2 cellular contexts compared by ENCODE assay signal in genomic region chr7:151242181-151243044, GRCh38.
TF ChIP-seq lines count a peak whose summit lies in the region.

No MANE protein-coding gene starts in this region.

TF ChIP-seq in HEK293, 187 proteins besides CTCF, POLR2A, EP300 and RAD21:
- peak; percentile 36; the same call in 1 of the 2 replicates for TF ChIP-seq EGR2 (tag by site-specific recombination; IDR thresholded peaks at IDR 0.05; ENCODE audit: low read depth)
- TF ChIP-seq ZFHX2 (tag by site-specific recombination; conservative IDR thresholded peaks at IDR 0.05) = 0 out of 2 replicates have a peak, but pooled peaks have one; percentile 17
- TF ChIP-seq ZNF398 (tag by site-specific recombination; IDR thresholded peaks at IDR 0.05) = no peak
- TF ChIP-seq ZNF660 (tag by site-specific recombination; IDR thresholded peaks at IDR 0.05) = no peak
- TF ChIP-seq ZFP37 (tag by site-specific recombination; IDR thresholded peaks at IDR 0.05) = no peak
- no peak for TF ChIP-seq ZNF548 (tag by site-specific recombination; IDR thresholded peaks at IDR 0.05)
- TF ChIP-seq, protein P1, sequence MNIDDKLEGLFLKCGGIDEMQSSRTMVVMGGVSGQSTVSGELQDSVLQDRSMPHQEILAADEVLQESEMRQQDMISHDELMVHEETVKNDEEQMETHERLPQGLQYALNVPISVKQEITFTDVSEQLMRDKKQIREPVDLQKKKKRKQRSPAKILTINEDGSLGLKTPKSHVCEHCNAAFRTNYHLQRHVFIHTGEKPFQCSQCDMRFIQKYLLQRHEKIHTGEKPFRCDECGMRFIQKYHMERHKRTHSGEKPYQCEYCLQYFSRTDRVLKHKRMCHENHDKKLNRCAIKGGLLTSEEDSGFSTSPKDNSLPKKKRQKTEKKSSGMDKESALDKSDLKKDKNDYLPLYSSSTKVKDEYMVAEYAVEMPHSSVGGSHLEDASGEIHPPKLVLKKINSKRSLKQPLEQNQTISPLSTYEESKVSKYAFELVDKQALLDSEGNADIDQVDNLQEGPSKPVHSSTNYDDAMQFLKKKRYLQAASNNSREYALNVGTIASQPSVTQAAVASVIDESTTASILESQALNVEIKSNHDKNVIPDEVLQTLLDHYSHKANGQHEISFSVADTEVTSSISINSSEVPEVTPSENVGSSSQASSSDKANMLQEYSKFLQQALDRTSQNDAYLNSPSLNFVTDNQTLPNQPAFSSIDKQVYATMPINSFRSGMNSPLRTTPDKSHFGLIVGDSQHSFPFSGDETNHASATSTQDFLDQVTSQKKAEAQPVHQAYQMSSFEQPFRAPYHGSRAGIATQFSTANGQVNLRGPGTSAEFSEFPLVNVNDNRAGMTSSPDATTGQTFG (tag by site-specific recombination; IDR thresholded peaks at IDR 0.05; ENCODE audit: borderline replicate concordance) = no peak
- no peak for TF ChIP-seq ZNF423 (tag by site-specific recombination; IDR thresholded peaks at IDR 0.05)
- TF ChIP-seq ZNF350 (tag by site-specific recombination; IDR thresholded peaks at IDR 0.05) = no peak
- no peak for TF ChIP-seq MZF1 (tag by site-specific recombination; IDR thresholded peaks at IDR 0.05; ENCODE audit: borderline replicate concordance)
- no peak for TF ChIP-seq ZIC2 (tag by site-specific recombination; IDR thresholded peaks at IDR 0.05)
- TF ChIP-seq ZNF791 (tag by site-specific recombination; IDR thresholded peaks at IDR 0.05) = no peak
- peak; percentile 84 for TF ChIP-seq PRDM10 (tag by site-specific recombination; IDR thresholded peaks at IDR 0.05)
- no peak for TF ChIP-seq ZNF677 (tag by site-specific recombination; IDR thresholded peaks at IDR 0.05)
- TF ChIP-seq ZNF664 (tag by site-specific recombination; IDR thresholded peaks at IDR 0.05) = no peak
- TF ChIP-seq ZNF157 (tag by site-specific recombination; IDR thresholded peaks at IDR 0.05) = no peak
- TF ChIP-seq ZNF830 (tag by site-specific recombination; IDR thresholded peaks at IDR 0.05; ENCODE audit: low read depth) = no peak
- TF ChIP-seq ZNF23 (tag by site-specific recombination; IDR thresholded peaks at IDR 0.05; ENCODE audit: borderline replicate concordance) = no peak
- no peak for TF ChIP-seq ZNF510 (tag by site-specific recombination; IDR thresholded peaks at IDR 0.05; ENCODE audit: insufficient replicate concordance)

TF ChIP-seq in K562, 482 proteins besides CTCF, POLR2A, EP300 and RAD21:
- no peak for TF ChIP-seq JUN (IDR thresholded peaks at IDR 0.05; ENCODE audit: borderline replicate concordance, low read depth, low read length)
- no peak for TF ChIP-seq JUN (CRISPR knock-in tag; IDR thresholded peaks at IDR 0.05; ENCODE audit: borderline replicate concordance)
- 0 out of 2 replicates have a peak, but pooled peaks have one; percentile 21 for TF ChIP-seq SP1 (CRISPR knock-in tag; IDR thresholded peaks at IDR 0.05)
- TF ChIP-seq PRDM10 (IDR thresholded peaks at IDR 0.05; ENCODE audit: partially characterized antibody) = peak; percentile 66
- TF ChIP-seq PTTG1 (tag; IDR thresholded peaks at IDR 0.05; ENCODE audit: low read depth) = no peak
- 0 out of 2 replicates have a peak, but pooled peaks have one; percentile 35 for TF ChIP-seq ELF2 (CRISPR knock-in tag; IDR thresholded peaks at IDR 0.05)
- TF ChIP-seq CEBPB (tag; IDR thresholded peaks at IDR 0.05) = peak; percentile 91
- TF ChIP-seq, protein P2, sequence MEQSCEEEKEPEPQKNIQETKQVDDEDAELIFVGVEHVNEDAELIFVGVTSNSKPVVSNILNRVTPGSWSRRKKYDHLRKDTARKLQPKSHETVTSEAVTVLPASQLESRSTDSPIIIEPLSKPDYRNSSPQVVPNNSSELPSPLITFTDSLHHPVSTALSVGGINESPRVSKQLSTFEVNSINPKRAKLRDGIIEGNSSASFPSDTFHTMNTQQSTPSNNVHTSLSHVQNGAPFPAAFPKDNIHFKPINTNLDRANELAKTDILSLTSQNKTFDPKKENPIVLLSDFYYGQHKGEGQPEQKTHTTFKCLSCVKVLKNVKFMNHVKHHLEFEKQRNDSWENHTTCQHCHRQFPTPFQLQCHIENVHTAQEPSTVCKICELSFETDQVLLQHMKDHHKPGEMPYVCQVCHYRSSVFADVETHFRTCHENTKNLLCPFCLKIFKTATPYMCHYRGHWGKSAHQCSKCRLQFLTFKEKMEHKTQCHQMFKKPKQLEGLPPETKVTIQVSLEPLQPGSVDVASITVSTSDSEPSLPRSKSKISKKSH (CRISPR knock-in tag; IDR thresholded peaks at IDR 0.05) = 0 out of 2 replicates have a peak, but pooled peaks have one; percentile 34
- TF ChIP-seq ETV5 (CRISPR knock-in tag; IDR thresholded peaks at IDR 0.05; ENCODE audit: low read depth) = no peak
- TF ChIP-seq ZBTB7A (IDR thresholded peaks at IDR 0.05; ENCODE audit: borderline replicate concordance, control insufficient read depth, low read depth, low read length) = peak; percentile 9; the same call in 1 of the 2 replicates
- peak; percentile 75 for TF ChIP-seq CEBPG (CRISPR knock-in tag; IDR thresholded peaks at IDR 0.05)
- peak in 1 of 2 experiments; percentile 70; a peak in 3 of 4 replicates for TF ChIP-seq CEBPG (tag; conservative IDR thresholded peaks at IDR 0.05 in 1 of 2, IDR thresholded peaks at IDR 0.05 in 1 of 2)
- no peak for TF ChIP-seq SMARCB1 (IDR thresholded peaks at IDR 0.05; ENCODE audit: insufficient read length, low read depth)
